ENCODE assay signal across 12 cellular contexts in the genomic region with DNA sequence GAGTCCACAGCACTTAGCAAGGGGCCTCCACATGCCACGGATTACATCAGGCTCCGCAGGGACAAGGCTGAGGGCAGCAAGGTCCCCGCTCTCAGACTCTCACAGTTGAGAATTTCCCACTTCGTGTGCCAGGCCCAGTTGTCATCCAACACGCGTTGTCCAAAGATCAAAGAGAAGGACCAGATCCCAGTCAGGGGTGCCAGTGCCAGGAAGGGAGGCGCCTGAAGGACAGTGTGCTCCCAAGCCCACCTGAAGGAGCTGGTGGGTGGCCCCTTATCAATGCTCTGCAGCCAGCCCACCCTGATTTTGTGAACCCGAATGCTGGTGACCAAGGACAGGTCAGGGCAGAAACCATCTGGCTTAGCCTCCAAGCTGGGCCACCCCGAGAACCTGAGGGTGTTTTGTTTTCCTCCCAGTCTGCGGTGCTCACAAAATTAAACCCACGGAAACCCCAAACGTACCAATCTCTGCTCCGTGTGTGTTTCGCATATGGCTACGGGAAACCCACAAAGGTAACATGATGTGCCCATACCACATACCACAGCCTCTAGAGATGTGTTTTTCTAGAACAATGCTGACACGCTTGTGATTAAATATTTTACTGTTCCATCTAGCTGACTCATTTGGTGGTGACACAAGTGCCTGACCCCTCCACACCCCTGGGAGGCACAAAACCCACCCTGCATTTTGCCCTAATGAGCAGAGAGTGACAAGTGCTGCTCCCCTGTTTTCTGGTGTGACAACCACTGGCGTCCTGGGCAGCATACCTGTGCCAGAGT. TPM values are rescaled to one million over a fixed set of nuclear protein-coding genes. Genes with fewer than 3 reads are reported as not detected.
DNase-seq lines count a peak whose midpoint lies in the region; ATAC-seq and TF ChIP-seq lines count a peak whose summit lies in the region.
"Had no signal": no experiment of that assay in that cellular context is flagged by ENCODE, and none has a peak within 500 bp of the region (broad histone marks: within the 10 kb centered on the region; RNA-seq: fewer than 3 reads in every experiment).

No MANE protein-coding gene starts in this region.

- H3K27ac ChIP-seq in Panc1 (ENCODE audit: low read length) (peak overlapping the region; percentile 17; the same call in 1 of the 2 replicates), PC-9 (no peak overlapping the region)
- H3K27ac ChIP-seq: uterus had no signal

- no peaks in the 10 kb centered on the region for H3K9me2 ChIP-seq in PC-9 (ENCODE audit: insufficient read depth)

- POLR2A ChIA-PET in Caco-2 (lab: Charles Lee): no interaction called here
- POLR2A ChIA-PET in Panc1 (lab: Charles Lee): no interaction called here
- POLR2A ChIA-PET in PC-9 (lab: Charles Lee; ENCODE audit: unreplicated experiment): no interaction called here

- H4K20me1 ChIP-seq in PC-9 (ENCODE audit: insufficient read depth): no peaks in the 10 kb centered on the region

- H3K4me3 Mint-ChIP-seq in Caco-2 (ENCODE audit: unreplicated experiment): peak overlapping the region; percentile 31
- H3K4me3 Mint-ChIP-seq in nephron progenitor cell: no peak overlapping the region
- H3K4me3 Mint-ChIP-seq: memory B cell had no signal

- no peaks in the 10 kb centered on the region for H3K79me2 ChIP-seq in PC-9 (ENCODE audit: low read depth)

- TF ChIP-seq CTCF in Caco-2 (IDR thresholded peaks at IDR 0.05; ENCODE audit: insufficient read depth in 1 of 2, low read depth in 1 of 2, low read length in 1 of 2, severe bottlenecking in 1 of 2, unreplicated experiment in 1 of 2): no peak
- TF ChIP-seq CTCF in Panc1 (IDR thresholded peaks at IDR 0.05): no peak
- no peak for TF ChIP-seq CTCF in nephron progenitor cell (IDR thresholded peaks at IDR 0.05)
- no peak for TF ChIP-seq CTCF in PC-9 (conservative IDR thresholded peaks at IDR 0.05)

- DNase-seq in Caco-2 (peak; percentile 71 to 84), Panc1 (ENCODE audit: low read depth, low spot score) (no peak), dermis blood vessel endothelial cell (peak; percentile 36), nephron progenitor cell (no peak), putamen (ENCODE audit: low spot score) (no peak), NOMO-1 (lab: John Stamatoyannopoulos, UW; ENCODE audit: unreplicated experiment in 2 of 2) (no peak), PC-9 (no peak), GDM1 (lab: John Stamatoyannopoulos, UW) (no peak)
- DNase-seq: DND-41; stimulated activated CD4-positive, alpha-beta T cell treated with anti-CD3 and anti-CD28 coated beads, Interleukin-15, amount 100 ng/mL, for 24 hours; uterus had no signal

- CTCF ChIA-PET in Caco-2 (lab: Charles Lee): no interaction called here
- CTCF ChIA-PET in Panc1 (lab: Charles Lee): no interaction called here
- CTCF ChIA-PET in PC-9 (lab: Charles Lee): no interaction called here

- H3K9me3 ChIP-seq in Caco-2: no peaks in the 10 kb centered on the region
- H3K9me3 ChIP-seq in Panc1 (ENCODE audit: control insufficient read depth, insufficient read depth, low read depth, low read length): no peaks in the 10 kb centered on the region
- H3K9me3 ChIP-seq in PC-9 (ENCODE audit: insufficient read depth, low read depth): no peaks in the 10 kb centered on the region
- H3K9me3 ChIP-seq: uterus had no signal

- H3K4me1 Mint-ChIP-seq in Caco-2 (ENCODE audit: low read depth, unreplicated experiment): peaks cover 32% of the 10 kb centered on the region
- H3K4me1 Mint-ChIP-seq in nephron progenitor cell: peaks cover 67% of the 10 kb centered on the region

- H3K27me3 Mint-ChIP-seq in Caco-2 (ENCODE audit: insufficient read depth, unreplicated experiment): no peaks in the 10 kb centered on the region
- H3K27me3 Mint-ChIP-seq in nephron progenitor cell (ENCODE audit: low read depth, poor library complexity): peaks cover 14% of the 10 kb centered on the region

- H2AFZ ChIP-seq in PC-9: no peak overlapping the region

- H3K9me3 Mint-ChIP-seq in Caco-2 (ENCODE audit: unreplicated experiment) (no peaks in the 10 kb centered on the region), nephron progenitor cell (no peaks in the 10 kb centered on the region)
- H3K9me3 Mint-ChIP-seq: memory B cell had no signal

- no peak for ATAC-seq in Panc1

- in situ Hi-C loops in Panc1 (cut with HindIII; ENCODE audit: low pct_unique_long_range_greater_than_20kb, low sequenced_read_pairs): no loop called here

- peaks cover 38% of the 10 kb centered on the region for H3K4me1 ChIP-seq in Caco-2
- H3K4me1 ChIP-seq in Panc1 (ENCODE audit: control insufficient read depth, insufficient read depth, low read length): peaks cover 28% of the 10 kb centered on the region
- H3K4me1 ChIP-seq in PC-9 (replicated peaks; ENCODE audit: insufficient read depth): peaks cover 17% of the 10 kb centered on the region

- H3K4me3 ChIP-seq in Caco-2 (ENCODE audit: low read depth, low read length) (no peak overlapping the region), Panc1 (ENCODE audit: low read depth in 2 of 2, low read length in 2 of 2) (no peak overlapping the region), PC-9 (no peak overlapping the region)
- H3K4me3 ChIP-seq: uterus had no signal

- H3K36me3 ChIP-seq in Caco-2 (ENCODE audit: control insufficient read depth, insufficient read depth, low read length) (no peaks in the 10 kb centered on the region), Panc1 (ENCODE audit: control insufficient read depth, insufficient read depth, low read length) (no peaks in the 10 kb centered on the region), PC-9 (ENCODE audit: low read depth) (no peaks in the 10 kb centered on the region)
- H3K36me3 ChIP-seq: uterus had no signal

- no peaks in the 10 kb centered on the region for H3K27me3 ChIP-seq in Caco-2 (replicated peaks; ENCODE audit: control insufficient read depth, insufficient read depth, low read length)
- no peaks in the 10 kb centered on the region for H3K27me3 ChIP-seq in Panc1 (ENCODE audit: control insufficient read depth, insufficient read depth, low read length)
- H3K27me3 ChIP-seq in PC-9 (ENCODE audit: insufficient read depth, low read depth): no peaks in the 10 kb centered on the region
- H3K27me3 ChIP-seq: uterus had no signal

- intact Hi-C loops in Caco-2 (cut with micrococcal nuclease; ENCODE audit: unreplicated experiment) (no loop called here), Panc1 (cut with micrococcal nuclease; ENCODE audit: unreplicated experiment) (no loop called here), PC-9 (cut with micrococcal nuclease; ENCODE audit: unreplicated experiment) (no loop called here)

- peak overlapping the region; percentile 89 for H3K27ac Mint-ChIP-seq in Caco-2 (ENCODE audit: unreplicated experiment)
- H3K27ac Mint-ChIP-seq in nephron progenitor cell: peak overlapping the region; percentile 64
- H3K27ac Mint-ChIP-seq: memory B cell had no signal

- H3K36me3 Mint-ChIP-seq in Caco-2 (ENCODE audit: insufficient read depth, unreplicated experiment) (no peaks in the 10 kb centered on the region), nephron progenitor cell (ENCODE audit: low read depth) (no peaks in the 10 kb centered on the region)
- H3K36me3 Mint-ChIP-seq: memory B cell had no signal

- no peak overlapping the region for H3K4me2 ChIP-seq in PC-9

- peaks cover 16% of the 10 kb centered on the region; the same call in 1 of the 2 replicates for H3F3A ChIP-seq in PC-9 (ENCODE audit: insufficient read depth, low read depth)

- BruUV-seq in Caco-2 (replicated peaks; lab: Mats Ljungman, UMichigan): no TSS peak
- no TSS peak for BruUV-seq in Panc1 (replicated peaks; lab: Mats Ljungman, UMichigan)
- no TSS peak for BruUV-seq in PC-9 (replicated peaks; lab: Mats Ljungman, UMichigan)

RNA-seq across cellular contexts. Expression of a gene that starts 24.5 kb away (rescaled TPM):
- total RNA-seq in Caco-2 (2022) (0.77 and 1.1 TPM in 2 replicates), Panc1 (2021; ENCODE audit: unreplicated experiment) (2.4 TPM), dermis blood vessel endothelial cell (3.3 and 9.0 TPM in 2 replicates), PC-9 (2021) (29.6 and 33.7 TPM in 2 replicates)
- polyA plus RNA-seq in Panc1 (2012; ENCODE audit: insufficient read length): 1.1 TPM

Comparison
In these comparisons a context has a peak if more than half of its experiments do, and no peak if none do; other contexts are left out.
1. DNase-seq: peak in Caco-2 (2 of 2) and dermis blood vessel endothelial cell (single experiment); none in Panc1 (single experiment), nephron progenitor cell (single experiment), putamen (single experiment), NOMO-1 (0 of 2), PC-9 (0 of 2) and GDM1 (single experiment).